ENCODE assay signal across 25 cellular contexts in the genomic region with DNA sequence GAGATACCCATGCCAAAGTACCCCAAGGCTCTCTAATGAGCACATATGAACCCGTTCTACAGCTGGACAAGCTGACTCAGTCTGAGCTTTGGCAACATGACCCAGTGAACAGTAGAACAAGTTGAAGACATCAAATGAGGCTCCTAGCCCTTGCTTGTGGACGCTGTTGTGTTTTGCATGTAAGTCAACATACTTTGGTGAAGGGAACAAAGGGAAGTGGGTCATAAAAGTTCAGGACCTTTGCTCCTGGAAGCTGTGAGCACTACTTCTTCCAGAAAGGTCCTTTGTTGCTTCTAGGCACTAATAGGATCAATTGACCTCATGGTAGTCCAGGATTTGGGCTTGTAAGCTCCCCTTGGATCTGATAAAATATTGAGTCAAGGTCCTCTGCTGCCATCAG.
"Had no signal": no experiment of that assay in that cellular context is flagged by ENCODE, and none has a peak within 500 bp of the region (broad histone marks: within the 10 kb centered on the region; RNA-seq: fewer than 3 reads in every experiment).

No MANE protein-coding gene starts in this region.

- DNase-seq: dermis blood vessel endothelial cell; effector memory CD4-positive, alpha-beta T cell; erythroblast; foreskin fibroblast; gastrocnemius medialis; head of caudate nucleus; left lung; mesenchymal stem cell; naive thymus-derived CD4-positive, alpha-beta T cell; occipital lobe; ovary; posterior cingulate gyrus; psoas muscle; right cardiac atrium; stimulated activated CD4-positive, alpha-beta T cell treated with anti-CD3 and anti-CD28 coated beads, Interleukin-15, amount 100 ng/mL, for 24 hours; stimulated activated CD4-positive, alpha-beta T cell treated with anti-CD3 and anti-CD28 coated beads, Interleukin-4, amount 100 ng/mL, for 1 hour; stimulated activated CD8-positive, alpha-beta memory T cell treated with anti-CD3 and anti-CD28 coated beads, Interleukin-4, amount 100 ng/mL, for 48 hours; stimulated activated naive CD4-positive, alpha-beta T cell; stimulated activated naive CD8-positive, alpha-beta T cell treated with anti-CD3 and anti-CD28 coated beads, Interleukin-15, amount 100 ng/mL, for 72 hours; transverse colon; upper lobe of right lung; uterus had no signal

- ATAC-seq: gastrocnemius medialis; left lung; naive thymus-derived CD4-positive, alpha-beta T cell; psoas muscle; right cardiac atrium; stimulated activated naive CD8-positive, alpha-beta T cell treated with anti-CD3 and anti-CD28 coated beads, Interleukin-15, amount 100 ng/mL, for 72 hours; upper lobe of right lung had no signal

- H3K9me3 ChIP-seq: gastrocnemius medialis, left lung, ovary, psoas muscle, suprapubic skin, transverse colon, upper lobe of right lung, uterus had no signal

- H3K4me1 ChIP-seq: gastrocnemius medialis, left lung, psoas muscle, upper lobe of right lung, uterus had no signal

- H3K27ac ChIP-seq: coronary artery, gastrocnemius medialis, left lung, ovary, psoas muscle, skin epidermis, suprapubic skin, transverse colon, upper lobe of right lung, uterus had no signal

- H3K36me3 ChIP-seq: gastrocnemius medialis, left lung, ovary, suprapubic skin, transverse colon, upper lobe of right lung, uterus had no signal

- H3K4me3 ChIP-seq: coronary artery, gastrocnemius medialis, left lung, ovary, psoas muscle, skin epidermis, suprapubic skin, transverse colon, upper lobe of right lung, uterus had no signal

- H3K27me3 ChIP-seq: gastrocnemius medialis, left lung, ovary, suprapubic skin, transverse colon, upper lobe of right lung, uterus had no signal
